Comparison of ENCODE assay signal across 29 cellular contexts in the genomic region with DNA sequence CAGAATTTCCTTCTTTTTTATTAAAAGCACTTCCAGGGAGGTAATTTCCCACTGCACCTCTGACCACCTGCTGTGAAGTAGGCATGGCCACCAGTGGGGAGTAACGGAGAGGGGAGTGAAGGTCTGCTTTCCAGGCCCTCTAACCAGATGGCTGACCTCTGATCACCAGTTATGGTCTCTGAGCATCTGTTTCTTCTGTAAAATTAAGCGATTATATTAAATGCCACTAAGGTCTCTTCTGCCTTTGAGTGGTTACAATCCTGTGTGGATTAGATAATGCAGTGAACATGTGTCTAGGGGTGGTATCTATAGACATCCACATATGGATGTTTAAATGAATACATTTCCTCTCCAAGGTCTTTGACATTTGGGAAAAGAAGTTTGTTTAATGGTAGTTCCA.
"Had no signal": no experiment of that assay in that cellular context is flagged by ENCODE, and none has a peak within 500 bp of the region (broad histone marks: within the 10 kb centered on the region; RNA-seq: fewer than 3 reads in every experiment).

No MANE protein-coding gene starts in this region.

- H3K36me3 Mint-ChIP-seq: activated naive CD4-positive, alpha-beta T cell treated with anti-CD3 and anti-CD28 coated beads, Interleukin-2, amount 50 U/mL, for 24 hours; activated naive CD8-positive, alpha-beta T cell treated with anti-CD3 and anti-CD28 coated beads, Interleukin-2, amount 10 ng/mL, durations not matched to agents 7 days and 5 days had no signal

- H3K4me3 ChIP-seq: adrenal gland, body of pancreas, breast epithelium, Peyer's patch, SJSA1 had no signal

- H3K36me3 ChIP-seq: adrenal gland, breast epithelium, Peyer's patch, SJSA1 had no signal

- H3K27ac ChIP-seq: adrenal gland, body of pancreas, breast epithelium, KMS-11, Peyer's patch, SJSA1 had no signal

- H3K27me3 ChIP-seq: adrenal gland, body of pancreas, Peyer's patch, SJSA1 had no signal

- H3K4me1 Mint-ChIP-seq: activated CD4-positive, alpha-beta T cell treated with anti-CD3 and anti-CD28 coated beads, Interleukin-2, amount 10 ng/mL, durations not matched to agents 24 days and 14 days; activated naive CD4-positive, alpha-beta T cell treated with anti-CD3 and anti-CD28 coated beads, Interleukin-2, amount 50 U/mL, for 24 hours; activated T-helper 17 cell treated with anti-CD3 and anti-CD28 coated beads, Interleukin-2, amount 50 U/mL, for 72 hours had no signal

- H3K9me3 Mint-ChIP-seq: activated CD4-positive, alpha-beta T cell treated with anti-CD3 and anti-CD28 coated beads, Interleukin-2, amount 10 ng/mL, durations not matched to agents 24 days and 14 days; activated CD8-positive, alpha-beta T cell treated with anti-CD3 and anti-CD28 coated beads for 36 hours; activated naive CD4-positive, alpha-beta T cell treated with anti-CD3 and anti-CD28 coated beads, Interleukin-2, amount 50 U/mL, for 24 hours; activated naive CD8-positive, alpha-beta T cell treated with anti-CD3 and anti-CD28 coated beads, Interleukin-2, amount 10 ng/mL, durations not matched to agents 7 days and 5 days; activated T-cell treated with anti-CD3 and anti-CD28 coated beads, Interleukin-2, amount 50 U/mL, for 72 hours; activated T-helper 17 cell treated with anti-CD3 and anti-CD28 coated beads, Interleukin-2, amount 50 U/mL, for 72 hours had no signal

- H3K9ac ChIP-seq: KMS-11 had no signal

- DNase-seq: activated CD4-positive, alpha-beta T cell treated with anti-CD3 and anti-CD28 coated beads, Interleukin-2, amount 10 ng/mL, durations not matched to agents 24 days and 14 days; activated CD4-positive, alpha-beta T cell treated with anti-CD3 and anti-CD28 coated beads, Interleukin-2, amount 50 U/mL, for 4 hours; activated CD8-positive, alpha-beta T cell treated with anti-CD3 and anti-CD28 coated beads for 36 hours; activated effector memory CD4-positive, alpha-beta T cell treated with anti-CD3 and anti-CD28 coated beads, Interleukin-2, amount 50 U/mL, for 16 hours; activated naive CD4-positive, alpha-beta T cell treated with Interleukin-2 at 50 U/mL for 16 hours; activated naive CD8-positive, alpha-beta T cell treated with anti-CD3 and anti-CD28 coated beads, Interleukin-2, amount 10 ng/mL, durations not matched to agents 7 days and 5 days; activated T-cell treated with anti-CD3 and anti-CD28 coated beads, Interleukin-2, amount 50 U/mL, for 1 hour; activated T-cell treated with anti-CD3 and anti-CD28 coated beads, Interleukin-2, amount 50 U/mL, for 72 hours; adrenal gland; body of pancreas; NCI-H1092 treated with DMSO at 0.1 percent for 48 hours; NCI-H1417; NCI-H146; NCI-H187; NCI-H2081; NCI-H226; NCI-H446 treated with DMSO at 0.1 percent for 48 hours; NCI-H526; NCI-H774; PC-3; Peyer's patch; RPMI8226; SHP77 treated with DMSO at 0.1 percent for 48 hours; T1000 had no signal

- ATAC-seq: activated CD8-positive, alpha-beta T cell treated with anti-CD3 and anti-CD28 coated beads for 36 hours; activated T-cell treated with anti-CD3 and anti-CD28 coated beads, Interleukin-2, amount 50 U/mL, for 72 hours; activated T-helper 17 cell treated with anti-CD3 and anti-CD28 coated beads, Interleukin-2, amount 50 U/mL, for 72 hours; body of pancreas; PC-3 had no signal

- H3K4me1 ChIP-seq: adrenal gland, body of pancreas, breast epithelium, Peyer's patch, SJSA1 had no signal

- H3K4me2 ChIP-seq: KMS-11 had no signal

- H3K9me3 ChIP-seq: adrenal gland, body of pancreas, Peyer's patch, SJSA1 had no signal

- H3K4me3 Mint-ChIP-seq: activated CD4-positive, alpha-beta T cell treated with anti-CD3 and anti-CD28 coated beads, Interleukin-2, amount 10 ng/mL, durations not matched to agents 24 days and 14 days; activated CD8-positive, alpha-beta T cell treated with anti-CD3 and anti-CD28 coated beads for 36 hours; activated naive CD4-positive, alpha-beta T cell treated with anti-CD3 and anti-CD28 coated beads, Interleukin-2, amount 50 U/mL, for 24 hours; activated naive CD8-positive, alpha-beta T cell treated with anti-CD3 and anti-CD28 coated beads, Interleukin-2, amount 10 ng/mL, durations not matched to agents 7 days and 5 days; activated T-cell treated with anti-CD3 and anti-CD28 coated beads, Interleukin-2, amount 50 U/mL, for 72 hours; activated T-helper 17 cell treated with anti-CD3 and anti-CD28 coated beads, Interleukin-2, amount 50 U/mL, for 72 hours had no signal

- H3K27ac Mint-ChIP-seq: activated CD4-positive, alpha-beta T cell treated with anti-CD3 and anti-CD28 coated beads, Interleukin-2, amount 10 ng/mL, durations not matched to agents 24 days and 14 days; activated CD8-positive, alpha-beta T cell treated with anti-CD3 and anti-CD28 coated beads for 36 hours; activated naive CD4-positive, alpha-beta T cell treated with anti-CD3 and anti-CD28 coated beads, Interleukin-2, amount 50 U/mL, for 24 hours; activated naive CD8-positive, alpha-beta T cell treated with anti-CD3 and anti-CD28 coated beads, Interleukin-2, amount 10 ng/mL, durations not matched to agents 7 days and 5 days; activated T-cell treated with anti-CD3 and anti-CD28 coated beads, Interleukin-2, amount 50 U/mL, for 72 hours; activated T-helper 17 cell treated with anti-CD3 and anti-CD28 coated beads, Interleukin-2, amount 50 U/mL, for 72 hours had no signal
